21 cellular contexts compared by ENCODE assay signal in genomic region chr18:78904179-78904531, GRCh38.
"Had no signal": no experiment of that assay in that cellular context is flagged by ENCODE, and none has a peak within 500 bp of the region (broad histone marks: within the 10 kb centered on the region; RNA-seq: fewer than 3 reads in every experiment).

No MANE protein-coding gene starts in this region.

- H3K4me1 Mint-ChIP-seq: activated T-helper 17 cell treated with anti-CD3 and anti-CD28 coated beads, Interleukin-2, amount 50 U/mL, for 72 hours; brain had no signal

- DNase-seq: activated CD4-positive, alpha-beta T cell treated with anti-CD3 and anti-CD28 coated beads for 4 hours; activated CD4-positive, alpha-beta T cell treated with anti-CD3 and anti-CD28 coated beads, Interleukin-2, amount 50 U/mL, for 4 hours; activated CD8-positive, alpha-beta T cell treated with anti-CD3 and anti-CD28 coated beads, Interleukin-2, amount 10 ng/mL, durations not matched to agents 7 days and 5 days; activated gamma-delta T cell; activated naive CD4-positive, alpha-beta T cell treated with anti-CD3 and anti-CD28 coated beads for 36 hours; activated T-cell treated with anti-CD3 and anti-CD28 coated beads, Interleukin-2, amount 50 U/mL, for 48 hours; amygdala; MM.1S; NCI-H1105; NCI-H1436; NCI-H187; NCI-H2081; NCI-H446; NCI-H524; PC-3; SHP77 treated with DMSO at 0.1 percent for 48 hours had no signal

- H3K4me3 Mint-ChIP-seq: activated CD8-positive, alpha-beta T cell treated with anti-CD3 and anti-CD28 coated beads, Interleukin-2, amount 10 ng/mL, durations not matched to agents 7 days and 5 days; activated naive CD4-positive, alpha-beta T cell treated with anti-CD3 and anti-CD28 coated beads for 36 hours; activated naive CD8-positive, alpha-beta T cell; activated T-helper 17 cell treated with anti-CD3 and anti-CD28 coated beads, Interleukin-2, amount 50 U/mL, for 72 hours; brain; T-helper 1 cell treated with Interleukin-12 subunit alpha and Interleukin-12 subunit beta and Interleukin-4 antibody, amounts not matched to agents 30 μg/mL and 1 μg/mL, for 36 hours had no signal

- ATAC-seq: activated CD4-positive, CD25-positive, alpha-beta regulatory T cell treated with anti-CD3 and anti-CD28 coated beads, Interleukin-2, amount 50 U/mL, for 24 hours; activated CD8-positive, alpha-beta T cell treated with anti-CD3 and anti-CD28 coated beads, Interleukin-2, amount 10 ng/mL, durations not matched to agents 7 days and 5 days; activated T-helper 17 cell treated with anti-CD3 and anti-CD28 coated beads, Interleukin-2, amount 50 U/mL, for 72 hours; PC-3 had no signal

- H3K36me3 Mint-ChIP-seq: activated naive CD8-positive, alpha-beta T cell; brain had no signal

- H3K9me3 Mint-ChIP-seq: activated naive CD4-positive, alpha-beta T cell treated with anti-CD3 and anti-CD28 coated beads for 36 hours; activated T-helper 17 cell treated with anti-CD3 and anti-CD28 coated beads, Interleukin-2, amount 50 U/mL, for 72 hours; T-helper 1 cell treated with Interleukin-12 subunit alpha and Interleukin-12 subunit beta and Interleukin-4 antibody, amounts not matched to agents 30 μg/mL and 1 μg/mL, for 36 hours had no signal

- H3K27ac Mint-ChIP-seq: activated CD8-positive, alpha-beta T cell treated with anti-CD3 and anti-CD28 coated beads, Interleukin-2, amount 10 ng/mL, durations not matched to agents 7 days and 5 days; activated naive CD4-positive, alpha-beta T cell treated with anti-CD3 and anti-CD28 coated beads for 36 hours; activated naive CD8-positive, alpha-beta T cell; activated T-helper 17 cell treated with anti-CD3 and anti-CD28 coated beads, Interleukin-2, amount 50 U/mL, for 72 hours; brain; T-helper 1 cell treated with Interleukin-12 subunit alpha and Interleukin-12 subunit beta and Interleukin-4 antibody, amounts not matched to agents 30 μg/mL and 1 μg/mL, for 36 hours had no signal
